In the genomic region with DNA sequence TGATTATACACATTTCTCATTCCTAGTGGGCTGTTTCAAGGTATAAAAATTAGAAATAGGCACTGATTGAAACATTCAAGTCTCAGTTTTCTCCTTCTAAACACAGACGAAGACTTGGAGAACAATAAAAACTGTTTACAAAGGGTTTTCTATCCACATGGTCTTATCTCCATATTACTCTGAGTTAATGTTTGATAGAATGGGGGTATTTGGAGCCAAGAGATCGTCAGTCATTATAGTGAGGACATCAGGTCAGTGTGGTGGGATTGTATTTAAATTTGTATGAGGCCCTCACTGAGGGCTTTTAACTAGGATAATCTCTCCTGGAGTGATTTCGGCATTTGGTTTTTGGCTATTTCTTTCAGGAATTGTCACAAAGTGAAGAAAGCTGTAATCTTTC, we compare ENCODE assay signal across 16 cellular contexts. TPM values are rescaled to one million over a fixed set of nuclear protein-coding genes. Genes with fewer than 3 reads are reported as not detected.
DNase-seq lines count a peak whose midpoint lies in the region; ATAC-seq and TF ChIP-seq lines count a peak whose summit lies in the region.
"Had no signal": no experiment of that assay in that cellular context is flagged by ENCODE, and none has a peak within 500 bp of the region (broad histone marks: within the 10 kb centered on the region; RNA-seq: fewer than 3 reads in every experiment).

No MANE protein-coding gene starts in this region.

- DNase-seq in Caco-2 (no peak), mesendoderm (peak; percentile 47), progenitor cell of endocrine pancreas (ENCODE audit: low spot score, unreplicated experiment) (no peak), midbrain (lab: John Stamatoyannopoulos, UW) (no peak), heart left ventricle (no peak)
- DNase-seq in activated T-cell treated with anti-CD3 and anti-CD28 coated beads, Interleukin-2, amount 50 U/mL, for 4 hours, result no peak
- DNase-seq: C1 segment of cervical spinal cord; CD4-positive, alpha-beta T cell; DMS153; DMS79 treated with DMSO at 0.1 percent for 48 hours; EL; GOT3; H9 had no signal

- no peaks in the 10 kb centered on the region for H3K27me3 ChIP-seq in Caco-2 (replicated peaks; ENCODE audit: control insufficient read depth, insufficient read depth, low read length)
- no peaks in the 10 kb centered on the region for H3K27me3 ChIP-seq in mesendoderm (ENCODE audit: insufficient read depth, low read length, poor library complexity)
- H3K27me3 ChIP-seq in heart left ventricle, result peaks cover 0 to 22% (median 0%) of the 10 kb centered on the region in 9 donors

- H3K27ac ChIP-seq in VCaP (peak overlapping the region; percentile 54; the same call in 1 of the 2 replicates), mesendoderm (ENCODE audit: low read depth, low read length) (no peak overlapping the region), heart left ventricle (no peak overlapping the region)

- CTCF ChIA-PET in Caco-2 (lab: Charles Lee), result no interaction called here

- H3K36me3 Mint-ChIP-seq in Caco-2 (ENCODE audit: insufficient read depth, unreplicated experiment), result no peaks in the 10 kb centered on the region
- peaks cover 5% of the 10 kb centered on the region for H3K36me3 Mint-ChIP-seq in progenitor cell of endocrine pancreas (ENCODE audit: insufficient read depth)
- no peaks in the 10 kb centered on the region for H3K36me3 Mint-ChIP-seq in activated T-cell treated with anti-CD3 and anti-CD28 coated beads, Interleukin-2, amount 50 U/mL, for 4 hours (ENCODE audit: insufficient read depth)

- no peak overlapping the region for H2BK5ac ChIP-seq in mesendoderm (ENCODE audit: low read length)

- TF ChIP-seq POLR2A in heart left ventricle (IDR thresholded peaks at IDR 0.05), result no peak

- TF ChIP-seq CTCF in Caco-2 (IDR thresholded peaks at IDR 0.05; ENCODE audit: insufficient read depth in 1 of 2, low read depth in 1 of 2, low read length in 1 of 2, severe bottlenecking in 1 of 2, unreplicated experiment in 1 of 2) (no peak), VCaP (conservative IDR thresholded peaks at IDR 0.05) (no peak), progenitor cell of endocrine pancreas (IDR thresholded peaks at IDR 0.05; ENCODE audit: unreplicated experiment) (no peak), heart left ventricle (IDR thresholded peaks at IDR 0.05) (no peak)

- no peak overlapping the region for H3K4ac ChIP-seq in mesendoderm (ENCODE audit: low read depth, low read length)

- no peak overlapping the region for H3K4me2 ChIP-seq in mesendoderm (ENCODE audit: low read length)

- intact Hi-C loops in Caco-2 (cut with micrococcal nuclease; ENCODE audit: unreplicated experiment) (no loop called here), heart left ventricle (cut with DNase I) (no loop called here)

- POLR2A ChIA-PET in Caco-2 (lab: Charles Lee), result no interaction called here

- H4K5ac ChIP-seq in mesendoderm (ENCODE audit: low read length), result no peak overlapping the region

- H3K27me3 Mint-ChIP-seq in Caco-2 (ENCODE audit: insufficient read depth, unreplicated experiment) (no peaks in the 10 kb centered on the region), progenitor cell of endocrine pancreas (no peaks in the 10 kb centered on the region)
- peaks cover 2% of the 10 kb centered on the region for H3K27me3 Mint-ChIP-seq in activated T-cell treated with anti-CD3 and anti-CD28 coated beads, Interleukin-2, amount 50 U/mL, for 4 hours (ENCODE audit: low read depth)

- ATAC-seq in activated T-cell treated with anti-CD3 and anti-CD28 coated beads, Interleukin-2, amount 50 U/mL, for 4 hours, result no peak
- no peak for ATAC-seq in heart left ventricle
- ATAC-seq: K562 had no signal

- H3K9ac ChIP-seq in mesendoderm (ENCODE audit: low read length), result no peak overlapping the region

- no peaks in the 10 kb centered on the region for H3K36me3 ChIP-seq in Caco-2 (ENCODE audit: control insufficient read depth, insufficient read depth, low read length)
- H3K36me3 ChIP-seq in mesendoderm (ENCODE audit: control insufficient read depth, insufficient read depth, low read length), result no peaks in the 10 kb centered on the region
- H3K36me3 ChIP-seq in heart left ventricle, result no peaks in the 10 kb centered on the region

- no peak overlapping the region for H3K18ac ChIP-seq in mesendoderm (ENCODE audit: low read length)

- no peak overlapping the region for H2AK5ac ChIP-seq in mesendoderm (ENCODE audit: low read length)

- no peak overlapping the region for H3K4me3 Mint-ChIP-seq in Caco-2 (ENCODE audit: unreplicated experiment)
- H3K4me3 Mint-ChIP-seq in progenitor cell of endocrine pancreas (ENCODE audit: low read depth), result no peak overlapping the region
- no peak overlapping the region for H3K4me3 Mint-ChIP-seq in activated T-cell treated with anti-CD3 and anti-CD28 coated beads, Interleukin-2, amount 50 U/mL, for 4 hours
- H3K4me3 Mint-ChIP-seq: B cell; CD4-positive, alpha-beta T cell; H9 had no signal

- H3K27ac Mint-ChIP-seq in Caco-2 (ENCODE audit: unreplicated experiment) (peak overlapping the region; percentile 79), progenitor cell of endocrine pancreas (peak overlapping the region; percentile 86)
- H3K27ac Mint-ChIP-seq: B cell; CD4-positive, alpha-beta T cell; H9 had no signal

- no TSS peak for BruUV-seq in Caco-2 (replicated peaks; lab: Mats Ljungman, UMichigan)

- H3K9me3 Mint-ChIP-seq in Caco-2 (ENCODE audit: unreplicated experiment) (peaks cover 18% of the 10 kb centered on the region), progenitor cell of endocrine pancreas (ENCODE audit: low read depth) (peaks cover 43% of the 10 kb centered on the region)
- no peaks in the 10 kb centered on the region for H3K9me3 Mint-ChIP-seq in activated T-cell treated with anti-CD3 and anti-CD28 coated beads, Interleukin-2, amount 50 U/mL, for 4 hours
- H3K9me3 Mint-ChIP-seq: CD4-positive, alpha-beta T cell had no signal

- WGBS in mesendoderm (ENCODE audit: extremely low coverage, insufficient coverage, low lambda C conversion rate), result no CpG with 5 or more reads among the region's 3 CpGs
- WGBS in heart left ventricle, 4 donors, result 54 to 84% (median 72%) methylated on average over 3 of the region's 3 CpGs

- H3K23ac ChIP-seq in mesendoderm (ENCODE audit: low read length), result no peak overlapping the region

- H4K8ac ChIP-seq in mesendoderm (ENCODE audit: low read depth, low read length), result no peak overlapping the region

- H3K4me1 Mint-ChIP-seq in Caco-2 (ENCODE audit: low read depth, unreplicated experiment) (peaks cover 22% of the 10 kb centered on the region), progenitor cell of endocrine pancreas (ENCODE audit: low read depth) (peaks cover 29% of the 10 kb centered on the region)
- H3K4me1 Mint-ChIP-seq in activated T-cell treated with anti-CD3 and anti-CD28 coated beads, Interleukin-2, amount 50 U/mL, for 4 hours (ENCODE audit: low read depth), result peaks cover 6% of the 10 kb centered on the region
- H3K4me1 Mint-ChIP-seq: H9 had no signal

- H3K4me3 ChIP-seq in Caco-2 (ENCODE audit: low read depth, low read length) (no peak overlapping the region), mesendoderm (ENCODE audit: low read length) (no peak overlapping the region), heart left ventricle (no peak overlapping the region)
- H3K4me3 ChIP-seq: K562 had no signal

- H3K4me1 ChIP-seq in Caco-2 (peaks cover 46% of the 10 kb centered on the region), mesendoderm (ENCODE audit: control insufficient read depth, low read depth, low read length) (no peaks in the 10 kb centered on the region), heart left ventricle (no peaks in the 10 kb centered on the region)

- H3K79me1 ChIP-seq in mesendoderm (ENCODE audit: low read length), result no peaks in the 10 kb centered on the region

- no peak overlapping the region for H2BK120ac ChIP-seq in mesendoderm (ENCODE audit: low read depth, low read length)

- H3K79me2 ChIP-seq in mesendoderm (ENCODE audit: control insufficient read depth, insufficient read depth, low read length), result no peaks in the 10 kb centered on the region

- H3K56ac ChIP-seq in mesendoderm (ENCODE audit: low read length), result no peak overlapping the region

- H3K9me3 ChIP-seq in Caco-2, result no peaks in the 10 kb centered on the region; the same call in 1 of the 2 replicates
- H3K9me3 ChIP-seq in heart left ventricle, result no peaks in the 10 kb centered on the region

- H2BK15ac ChIP-seq in mesendoderm (replicated peaks; ENCODE audit: low read depth), result no peak overlapping the region

RNA-seq across cellular contexts. Expression of a gene that starts 16.4 kb away (rescaled TPM):
- total RNA-seq in Caco-2 (2022) (26.9 and 27.5 TPM in 2 replicates), progenitor cell of endocrine pancreas (26.9 and 28.7 TPM in 2 replicates), heart left ventricle (10 to 100 TPM; 15.0 to 31.8 (median 21.0) TPM)
- 6.2 TPM for polyA plus RNA-seq in mesendoderm (2013, experiment 1 of 2)
- polyA plus RNA-seq in mesendoderm (2013, experiment 2 of 2), result 5.9 TPM
- total RNA-seq in activated T-cell treated with anti-CD3 and anti-CD28 coated beads, Interleukin-2, amount 50 U/mL, for 4 hours, result 10 to 100 TPM; 10.0 to 14.9 (median 11.5) TPM
- polyA plus RNA-seq in heart left ventricle, result 10 to 100 TPM in 1 of 2 donors, 1 to 10 TPM in 1; 9.8 to 32.1 TPM
